Comparison of ENCODE assay signal across 1 cellular context in genomic region chr10:84497978-84498377, GRCh38.
A peak's percentile ranks its signal among the peaks of the same experiment; 100 is the strongest.
TF ChIP-seq lines count a peak whose summit lies in the region.

No MANE protein-coding gene starts in this region.

TF ChIP-seq in HepG2, 621 proteins besides CTCF, POLR2A, EP300 and RAD21 (continued from another document and continues in another):
- TF ChIP-seq MXD4 (CRISPR knock-in tag; IDR thresholded peaks at IDR 0.05) (no peak), TRIM22 (IDR thresholded peaks at IDR 0.05) (no peak), NCOA1 (CRISPR knock-in tag; IDR thresholded peaks at IDR 0.05) (no peak), CREB3 (CRISPR knock-in tag; IDR thresholded peaks at IDR 0.05) (no peak), XBP1 (CRISPR knock-in tag; IDR thresholded peaks at IDR 0.05) (no peak), ZBTB8A (CRISPR knock-in tag; IDR thresholded peaks at IDR 0.05; ENCODE audit: borderline replicate concordance, low read depth) (no peak), ZNF577 (CRISPR knock-in tag; IDR thresholded peaks at IDR 0.05; ENCODE audit: borderline replicate concordance, low read depth) (no peak), DNMT3B (CRISPR knock-in tag; conservative IDR thresholded peaks at IDR 0.05) (no peak), ZFP90 (CRISPR knock-in tag; IDR thresholded peaks at IDR 0.05; ENCODE audit: borderline replicate concordance) (no peak), TFDP2 (CRISPR knock-in tag; IDR thresholded peaks at IDR 0.05) (no peak), GATAD1 (CRISPR knock-in tag; IDR thresholded peaks at IDR 0.05) (no peak), NR0B2 (CRISPR knock-in tag; IDR thresholded peaks at IDR 0.05) (no peak), PTBP1 (IDR thresholded peaks at IDR 0.05; ENCODE audit: low read depth, low read length, poor library complexity, severe bottlenecking) (no peak), ZNF547 (CRISPR knock-in tag; IDR thresholded peaks at IDR 0.05) (no peak), ELF1 (CRISPR knock-in tag; IDR thresholded peaks at IDR 0.05) (no peak), FOXK2 (IDR thresholded peaks at IDR 0.05) (no peak), NFE2L1 (CRISPR knock-in tag; IDR thresholded peaks at IDR 0.05; ENCODE audit: borderline replicate concordance) (no peak), GMEB1 (CRISPR knock-in tag; IDR thresholded peaks at IDR 0.05; ENCODE audit: borderline replicate concordance) (no peak), PRMT3 (CRISPR knock-in tag; IDR thresholded peaks at IDR 0.05; ENCODE audit: borderline replicate concordance, low read depth) (no peak), EHMT2 (IDR thresholded peaks at IDR 0.05; ENCODE audit: borderline replicate concordance, low read depth, low read length) (no peak), CEBPG (CRISPR knock-in tag; IDR thresholded peaks at IDR 0.05) (peak; percentile 47), ZNF430 (CRISPR knock-in tag; IDR thresholded peaks at IDR 0.05) (no peak), HMG20A (CRISPR knock-in tag; IDR thresholded peaks at IDR 0.05; ENCODE audit: borderline replicate concordance) (peak; percentile 94), HCFC1 (IDR thresholded peaks at IDR 0.05; ENCODE audit: low read depth, low read length) (no peak), TOPORS (CRISPR knock-in tag; IDR thresholded peaks at IDR 0.05) (no peak), ZNF138 (CRISPR knock-in tag; IDR thresholded peaks at IDR 0.05; ENCODE audit: low read depth) (no peak), IKZF4 (CRISPR knock-in tag; IDR thresholded peaks at IDR 0.05; ENCODE audit: borderline replicate concordance, low read depth, not compliant biosample characterization) (no peak), MYC (CRISPR knock-in tag; IDR thresholded peaks at IDR 0.05; ENCODE audit: borderline replicate concordance) (no peak), KDM5A (IDR thresholded peaks at IDR 0.05; ENCODE audit: borderline replicate concordance, low read length) (no peak), MED1 (CRISPR knock-in tag; IDR thresholded peaks at IDR 0.05) (peak; percentile 50), CBX2 (IDR thresholded peaks at IDR 0.05; ENCODE audit: low read depth, low read length) (no peak), CBX2 (CRISPR knock-in tag; IDR thresholded peaks at IDR 0.05; ENCODE audit: low read depth) (no peak), ZNF770 (CRISPR knock-in tag; IDR thresholded peaks at IDR 0.05) (no peak), E2F2 (CRISPR knock-in tag; IDR thresholded peaks at IDR 0.05; ENCODE audit: borderline replicate concordance) (no peak), ZNF83 (CRISPR knock-in tag; IDR thresholded peaks at IDR 0.05; ENCODE audit: borderline replicate concordance) (no peak), ZNF337 (CRISPR knock-in tag; IDR thresholded peaks at IDR 0.05; ENCODE audit: borderline replicate concordance, low read depth) (no peak), ZNF235 (CRISPR knock-in tag; IDR thresholded peaks at IDR 0.05; ENCODE audit: borderline replicate concordance) (no peak), RCOR2 (CRISPR knock-in tag; IDR thresholded peaks at IDR 0.05) (no peak), CBX5 (CRISPR knock-in tag; IDR thresholded peaks at IDR 0.05; ENCODE audit: borderline replicate concordance) (no peak), ZNF790 (CRISPR knock-in tag; IDR thresholded peaks at IDR 0.05; ENCODE audit: borderline replicate concordance) (no peak), MTF2 (CRISPR knock-in tag; IDR thresholded peaks at IDR 0.05; ENCODE audit: borderline replicate concordance) (no peak), ZNF781 (CRISPR knock-in tag; IDR thresholded peaks at IDR 0.05; ENCODE audit: borderline replicate concordance, not compliant biosample characterization) (no peak), ZNF776 (CRISPR knock-in tag; IDR thresholded peaks at IDR 0.05) (no peak), ZNF558 (CRISPR knock-in tag; IDR thresholded peaks at IDR 0.05; ENCODE audit: borderline replicate concordance) (no peak), RXRB (CRISPR knock-in tag; IDR thresholded peaks at IDR 0.05; ENCODE audit: borderline replicate concordance) (peak; percentile 81), JDP2 (CRISPR knock-in tag; IDR thresholded peaks at IDR 0.05; ENCODE audit: borderline replicate concordance) (no peak)
- TF ChIP-seq, protein P1, sequence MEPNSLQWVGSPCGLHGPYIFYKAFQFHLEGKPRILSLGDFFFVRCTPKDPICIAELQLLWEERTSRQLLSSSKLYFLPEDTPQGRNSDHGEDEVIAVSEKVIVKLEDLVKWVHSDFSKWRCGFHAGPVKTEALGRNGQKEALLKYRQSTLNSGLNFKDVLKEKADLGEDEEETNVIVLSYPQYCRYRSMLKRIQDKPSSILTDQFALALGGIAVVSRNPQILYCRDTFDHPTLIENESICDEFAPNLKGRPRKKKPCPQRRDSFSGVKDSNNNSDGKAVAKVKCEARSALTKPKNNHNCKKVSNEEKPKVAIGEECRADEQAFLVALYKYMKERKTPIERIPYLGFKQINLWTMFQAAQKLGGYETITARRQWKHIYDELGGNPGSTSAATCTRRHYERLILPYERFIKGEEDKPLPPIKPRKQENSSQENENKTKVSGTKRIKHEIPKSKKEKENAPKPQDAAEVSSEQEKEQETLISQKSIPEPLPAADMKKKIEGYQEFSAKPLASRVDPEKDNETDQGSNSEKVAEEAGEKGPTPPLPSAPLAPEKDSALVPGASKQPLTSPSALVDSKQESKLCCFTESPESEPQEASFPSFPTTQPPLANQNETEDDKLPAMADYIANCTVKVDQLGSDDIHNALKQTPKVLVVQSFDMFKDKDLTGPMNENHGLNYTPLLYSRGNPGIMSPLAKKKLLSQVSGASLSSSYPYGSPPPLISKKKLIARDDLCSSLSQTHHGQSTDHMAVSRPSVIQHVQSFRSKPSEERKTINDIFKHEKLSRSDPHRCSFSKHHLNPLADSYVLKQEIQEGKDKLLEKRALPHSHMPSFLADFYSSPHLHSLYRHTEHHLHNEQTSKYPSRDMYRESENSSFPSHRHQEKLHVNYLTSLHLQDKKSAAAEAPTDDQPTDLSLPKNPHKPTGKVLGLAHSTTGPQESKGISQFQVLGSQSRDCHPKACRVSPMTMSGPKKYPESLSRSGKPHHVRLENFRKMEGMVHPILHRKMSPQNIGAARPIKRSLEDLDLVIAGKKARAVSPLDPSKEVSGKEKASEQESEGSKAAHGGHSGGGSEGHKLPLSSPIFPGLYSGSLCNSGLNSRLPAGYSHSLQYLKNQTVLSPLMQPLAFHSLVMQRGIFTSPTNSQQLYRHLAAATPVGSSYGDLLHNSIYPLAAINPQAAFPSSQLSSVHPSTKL (CRISPR knock-in tag; IDR thresholded peaks at IDR 0.05) = peak; percentile 97
- TF ChIP-seq, protein P2, sequence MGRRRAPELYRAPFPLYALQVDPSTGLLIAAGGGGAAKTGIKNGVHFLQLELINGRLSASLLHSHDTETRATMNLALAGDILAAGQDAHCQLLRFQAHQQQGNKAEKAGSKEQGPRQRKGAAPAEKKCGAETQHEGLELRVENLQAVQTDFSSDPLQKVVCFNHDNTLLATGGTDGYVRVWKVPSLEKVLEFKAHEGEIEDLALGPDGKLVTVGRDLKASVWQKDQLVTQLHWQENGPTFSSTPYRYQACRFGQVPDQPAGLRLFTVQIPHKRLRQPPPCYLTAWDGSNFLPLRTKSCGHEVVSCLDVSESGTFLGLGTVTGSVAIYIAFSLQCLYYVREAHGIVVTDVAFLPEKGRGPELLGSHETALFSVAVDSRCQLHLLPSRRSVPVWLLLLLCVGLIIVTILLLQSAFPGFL (CRISPR knock-in tag; IDR thresholded peaks at IDR 0.05) = no peak
- TF ChIP-seq, protein P3, sequence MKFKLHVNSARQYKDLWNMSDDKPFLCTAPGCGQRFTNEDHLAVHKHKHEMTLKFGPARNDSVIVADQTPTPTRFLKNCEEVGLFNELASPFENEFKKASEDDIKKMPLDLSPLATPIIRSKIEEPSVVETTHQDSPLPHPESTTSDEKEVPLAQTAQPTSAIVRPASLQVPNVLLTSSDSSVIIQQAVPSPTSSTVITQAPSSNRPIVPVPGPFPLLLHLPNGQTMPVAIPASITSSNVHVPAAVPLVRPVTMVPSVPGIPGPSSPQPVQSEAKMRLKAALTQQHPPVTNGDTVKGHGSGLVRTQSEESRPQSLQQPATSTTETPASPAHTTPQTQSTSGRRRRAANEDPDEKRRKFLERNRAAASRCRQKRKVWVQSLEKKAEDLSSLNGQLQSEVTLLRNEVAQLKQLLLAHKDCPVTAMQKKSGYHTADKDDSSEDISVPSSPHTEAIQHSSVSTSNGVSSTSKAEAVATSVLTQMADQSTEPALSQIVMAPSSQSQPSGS (CRISPR knock-in tag; IDR thresholded peaks at IDR 0.05) = no peak
- TF ChIP-seq, protein P4, sequence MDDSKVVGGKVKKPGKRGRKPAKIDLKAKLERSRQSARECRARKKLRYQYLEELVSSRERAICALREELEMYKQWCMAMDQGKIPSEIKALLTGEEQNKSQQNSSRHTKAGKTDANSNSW (CRISPR knock-in tag; IDR thresholded peaks at IDR 0.05; ENCODE audit: borderline replicate concordance) = no peak
- TF ChIP-seq, protein P5, sequence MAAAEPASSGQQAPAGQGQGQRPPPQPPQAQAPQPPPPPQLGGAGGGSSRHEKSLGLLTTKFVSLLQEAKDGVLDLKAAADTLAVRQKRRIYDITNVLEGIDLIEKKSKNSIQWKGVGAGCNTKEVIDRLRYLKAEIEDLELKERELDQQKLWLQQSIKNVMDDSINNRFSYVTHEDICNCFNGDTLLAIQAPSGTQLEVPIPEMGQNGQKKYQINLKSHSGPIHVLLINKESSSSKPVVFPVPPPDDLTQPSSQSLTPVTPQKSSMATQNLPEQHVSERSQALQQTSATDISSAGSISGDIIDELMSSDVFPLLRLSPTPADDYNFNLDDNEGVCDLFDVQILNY (CRISPR knock-in tag; conservative IDR thresholded peaks at IDR 0.05) = no peak
